Comparison of ENCODE assay signal across 1 cellular context in the genomic region with DNA sequence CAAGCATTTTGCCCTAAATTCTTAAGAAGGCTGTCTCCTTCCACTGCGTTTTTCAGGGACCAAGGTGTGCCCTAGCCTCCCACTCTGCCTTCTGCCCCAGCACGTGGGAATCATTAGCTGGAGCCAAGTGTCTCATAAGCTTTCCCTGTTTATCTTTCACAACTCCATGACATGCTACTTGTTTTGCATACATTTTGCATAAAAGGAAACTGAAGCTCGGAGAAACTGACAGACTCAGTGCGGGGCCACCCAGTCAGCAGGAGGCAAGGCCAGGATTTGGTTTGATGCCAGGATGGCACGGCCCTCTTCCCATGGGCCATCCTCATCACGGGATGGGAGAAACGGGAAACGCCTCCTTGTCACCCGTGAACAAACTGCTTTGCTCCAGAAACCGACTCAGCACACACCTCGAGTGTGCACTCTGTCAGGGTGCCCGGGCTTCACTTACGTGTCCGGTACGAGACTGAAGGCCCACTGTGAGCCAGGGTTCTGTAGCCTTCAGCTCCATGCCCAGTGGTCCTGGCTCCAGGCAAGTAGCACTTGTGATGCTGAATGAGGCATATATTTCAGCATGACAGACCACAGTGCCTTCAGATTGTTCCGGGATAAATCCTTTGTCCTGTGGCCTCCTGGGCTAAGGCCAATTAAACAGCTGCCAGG.
TF ChIP-seq lines count a peak whose summit lies in the region.

No MANE protein-coding gene starts in this region.

TF ChIP-seq in HEK293, 187 proteins besides CTCF, POLR2A, EP300 and RAD21 (continued from another document and continues in another):
- TF ChIP-seq, protein P1, sequence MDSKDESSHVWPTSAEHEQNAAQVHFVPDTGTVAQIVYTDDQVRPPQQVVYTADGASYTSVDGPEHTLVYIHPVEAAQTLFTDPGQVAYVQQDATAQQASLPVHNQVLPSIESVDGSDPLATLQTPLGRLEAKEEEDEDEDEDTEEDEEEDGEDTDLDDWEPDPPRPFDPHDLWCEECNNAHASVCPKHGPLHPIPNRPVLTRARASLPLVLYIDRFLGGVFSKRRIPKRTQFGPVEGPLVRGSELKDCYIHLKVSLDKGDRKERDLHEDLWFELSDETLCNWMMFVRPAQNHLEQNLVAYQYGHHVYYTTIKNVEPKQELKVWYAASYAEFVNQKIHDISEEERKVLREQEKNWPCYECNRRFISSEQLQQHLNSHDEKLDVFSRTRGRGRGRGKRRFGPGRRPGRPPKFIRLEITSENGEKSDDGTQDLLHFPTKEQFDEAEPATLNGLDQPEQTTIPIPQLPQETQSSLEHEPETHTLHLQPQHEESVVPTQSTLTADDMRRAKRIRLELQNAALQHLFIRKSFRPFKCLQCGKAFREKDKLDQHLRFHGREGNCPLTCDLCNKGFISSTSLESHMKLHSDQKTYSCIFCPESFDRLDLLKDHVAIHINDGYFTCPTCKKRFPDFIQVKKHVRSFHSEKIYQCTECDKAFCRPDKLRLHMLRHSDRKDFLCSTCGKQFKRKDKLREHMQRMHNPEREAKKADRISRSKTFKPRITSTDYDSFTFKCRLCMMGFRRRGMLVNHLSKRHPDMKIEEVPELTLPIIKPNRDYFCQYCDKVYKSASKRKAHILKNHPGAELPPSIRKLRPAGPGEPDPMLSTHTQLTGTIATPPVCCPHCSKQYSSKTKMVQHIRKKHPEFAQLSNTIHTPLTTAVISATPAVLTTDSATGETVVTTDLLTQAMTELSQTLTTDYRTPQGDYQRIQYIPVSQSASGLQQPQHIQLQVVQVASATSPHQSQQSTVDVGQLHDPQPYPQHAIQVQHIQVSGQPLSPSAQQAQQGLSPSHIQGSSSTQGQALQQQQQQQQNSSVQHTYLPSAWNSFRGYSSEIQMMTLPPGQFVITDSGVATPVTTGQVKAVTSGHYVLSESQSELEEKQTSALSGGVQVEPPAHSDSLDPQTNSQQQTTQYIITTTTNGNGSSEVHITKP (tag by site-specific recombination; IDR thresholded peaks at IDR 0.05), result no peak
- no peak for TF ChIP-seq IKZF3 (tag by site-specific recombination; IDR thresholded peaks at IDR 0.05)
- TF ChIP-seq FEZF1 (tag by site-specific recombination; IDR thresholded peaks at IDR 0.05), result no peak
- TF ChIP-seq GFI1B (tag by site-specific recombination; IDR thresholded peaks at IDR 0.05), result no peak
- TF ChIP-seq ZFP41 (tag by site-specific recombination; IDR thresholded peaks at IDR 0.05; ENCODE audit: borderline replicate concordance), result no peak
- no peak for TF ChIP-seq SALL2 (tag by site-specific recombination; IDR thresholded peaks at IDR 0.05; ENCODE audit: borderline replicate concordance)
- no peak for TF ChIP-seq SP7 (tag by site-specific recombination; IDR thresholded peaks at IDR 0.05)
- TF ChIP-seq OSR2 (tag by site-specific recombination; IDR thresholded peaks at IDR 0.05), result no peak
- no peak for TF ChIP-seq BCL11B (tag by site-specific recombination; IDR thresholded peaks at IDR 0.05; ENCODE audit: low read depth)
- no peak for TF ChIP-seq ZNF677 (tag by site-specific recombination; IDR thresholded peaks at IDR 0.05)
- TF ChIP-seq ZBTB8A (tag by site-specific recombination; IDR thresholded peaks at IDR 0.05), result no peak
- TF ChIP-seq KLF10 (tag by site-specific recombination; IDR thresholded peaks at IDR 0.05), result no peak
- TF ChIP-seq, protein P2, sequence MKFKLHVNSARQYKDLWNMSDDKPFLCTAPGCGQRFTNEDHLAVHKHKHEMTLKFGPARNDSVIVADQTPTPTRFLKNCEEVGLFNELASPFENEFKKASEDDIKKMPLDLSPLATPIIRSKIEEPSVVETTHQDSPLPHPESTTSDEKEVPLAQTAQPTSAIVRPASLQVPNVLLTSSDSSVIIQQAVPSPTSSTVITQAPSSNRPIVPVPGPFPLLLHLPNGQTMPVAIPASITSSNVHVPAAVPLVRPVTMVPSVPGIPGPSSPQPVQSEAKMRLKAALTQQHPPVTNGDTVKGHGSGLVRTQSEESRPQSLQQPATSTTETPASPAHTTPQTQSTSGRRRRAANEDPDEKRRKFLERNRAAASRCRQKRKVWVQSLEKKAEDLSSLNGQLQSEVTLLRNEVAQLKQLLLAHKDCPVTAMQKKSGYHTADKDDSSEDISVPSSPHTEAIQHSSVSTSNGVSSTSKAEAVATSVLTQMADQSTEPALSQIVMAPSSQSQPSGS (tag by site-specific recombination; IDR thresholded peaks at IDR 0.05; ENCODE audit: low read depth), result no peak
- no peak for TF ChIP-seq OVOL3 (tag by site-specific recombination; IDR thresholded peaks at IDR 0.05)
- TF ChIP-seq ZNF560 (tag by site-specific recombination; IDR thresholded peaks at IDR 0.05; ENCODE audit: borderline replicate concordance), result no peak
- TF ChIP-seq ZFHX2 (tag by site-specific recombination; conservative IDR thresholded peaks at IDR 0.05), result no peak
- TF ChIP-seq, protein P3, sequence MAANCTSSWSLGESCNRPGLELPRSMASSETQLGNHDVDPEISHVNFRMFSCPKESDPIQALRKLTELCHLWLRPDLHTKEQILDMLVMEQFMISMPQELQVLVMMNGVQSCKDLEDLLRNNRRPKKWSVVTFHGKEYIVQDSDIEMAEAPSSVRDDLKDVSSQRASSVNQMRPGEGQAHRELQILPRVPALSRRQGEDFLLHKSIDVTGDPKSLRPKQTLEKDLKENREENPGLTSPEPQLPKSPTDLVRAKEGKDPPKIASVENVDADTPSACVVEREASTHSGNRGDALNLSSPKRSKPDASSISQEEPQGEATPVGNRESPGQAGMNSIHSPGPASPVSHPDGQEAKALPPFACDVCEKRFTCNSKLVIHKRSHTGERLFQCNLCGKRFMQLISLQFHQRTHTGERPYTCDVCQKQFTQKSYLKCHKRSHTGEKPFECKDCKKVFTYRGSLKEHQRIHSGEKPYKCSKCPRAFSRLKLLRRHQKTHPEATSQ (tag by site-specific recombination; IDR thresholded peaks at IDR 0.05), result no peak
- TF ChIP-seq, protein P4, sequence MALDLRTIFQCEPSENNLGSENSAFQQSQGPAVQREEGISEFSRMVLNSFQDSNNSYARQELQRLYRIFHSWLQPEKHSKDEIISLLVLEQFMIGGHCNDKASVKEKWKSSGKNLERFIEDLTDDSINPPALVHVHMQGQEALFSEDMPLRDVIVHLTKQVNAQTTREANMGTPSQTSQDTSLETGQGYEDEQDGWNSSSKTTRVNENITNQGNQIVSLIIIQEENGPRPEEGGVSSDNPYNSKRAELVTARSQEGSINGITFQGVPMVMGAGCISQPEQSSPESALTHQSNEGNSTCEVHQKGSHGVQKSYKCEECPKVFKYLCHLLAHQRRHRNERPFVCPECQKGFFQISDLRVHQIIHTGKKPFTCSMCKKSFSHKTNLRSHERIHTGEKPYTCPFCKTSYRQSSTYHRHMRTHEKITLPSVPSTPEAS (tag by site-specific recombination; IDR thresholded peaks at IDR 0.05), result no peak
- no peak for TF ChIP-seq EGR2 (tag by site-specific recombination; IDR thresholded peaks at IDR 0.05; ENCODE audit: low read depth)
- TF ChIP-seq, protein P5, sequence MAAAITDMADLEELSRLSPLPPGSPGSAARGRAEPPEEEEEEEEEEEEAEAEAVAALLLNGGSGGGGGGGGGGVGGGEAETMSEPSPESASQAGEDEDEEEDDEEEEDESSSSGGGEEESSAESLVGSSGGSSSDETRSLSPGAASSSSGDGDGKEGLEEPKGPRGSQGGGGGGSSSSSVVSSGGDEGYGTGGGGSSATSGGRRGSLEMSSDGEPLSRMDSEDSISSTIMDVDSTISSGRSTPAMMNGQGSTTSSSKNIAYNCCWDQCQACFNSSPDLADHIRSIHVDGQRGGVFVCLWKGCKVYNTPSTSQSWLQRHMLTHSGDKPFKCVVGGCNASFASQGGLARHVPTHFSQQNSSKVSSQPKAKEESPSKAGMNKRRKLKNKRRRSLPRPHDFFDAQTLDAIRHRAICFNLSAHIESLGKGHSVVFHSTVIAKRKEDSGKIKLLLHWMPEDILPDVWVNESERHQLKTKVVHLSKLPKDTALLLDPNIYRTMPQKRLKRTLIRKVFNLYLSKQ (tag by site-specific recombination; IDR thresholded peaks at IDR 0.05; ENCODE audit: borderline replicate concordance), result no peak
- TF ChIP-seq ZNF335 (tag by site-specific recombination; conservative IDR thresholded peaks at IDR 0.05), result no peak
- TF ChIP-seq ZNF169 (tag by site-specific recombination; IDR thresholded peaks at IDR 0.05), result no peak
- no peak for TF ChIP-seq ZNF768 (tag by site-specific recombination; IDR thresholded peaks at IDR 0.05)
- no peak for TF ChIP-seq ZNF426 (tag by site-specific recombination; IDR thresholded peaks at IDR 0.05)
- no peak for TF ChIP-seq ZNF19 (tag by site-specific recombination; IDR thresholded peaks at IDR 0.05; ENCODE audit: low read depth)
- TF ChIP-seq, protein P6, sequence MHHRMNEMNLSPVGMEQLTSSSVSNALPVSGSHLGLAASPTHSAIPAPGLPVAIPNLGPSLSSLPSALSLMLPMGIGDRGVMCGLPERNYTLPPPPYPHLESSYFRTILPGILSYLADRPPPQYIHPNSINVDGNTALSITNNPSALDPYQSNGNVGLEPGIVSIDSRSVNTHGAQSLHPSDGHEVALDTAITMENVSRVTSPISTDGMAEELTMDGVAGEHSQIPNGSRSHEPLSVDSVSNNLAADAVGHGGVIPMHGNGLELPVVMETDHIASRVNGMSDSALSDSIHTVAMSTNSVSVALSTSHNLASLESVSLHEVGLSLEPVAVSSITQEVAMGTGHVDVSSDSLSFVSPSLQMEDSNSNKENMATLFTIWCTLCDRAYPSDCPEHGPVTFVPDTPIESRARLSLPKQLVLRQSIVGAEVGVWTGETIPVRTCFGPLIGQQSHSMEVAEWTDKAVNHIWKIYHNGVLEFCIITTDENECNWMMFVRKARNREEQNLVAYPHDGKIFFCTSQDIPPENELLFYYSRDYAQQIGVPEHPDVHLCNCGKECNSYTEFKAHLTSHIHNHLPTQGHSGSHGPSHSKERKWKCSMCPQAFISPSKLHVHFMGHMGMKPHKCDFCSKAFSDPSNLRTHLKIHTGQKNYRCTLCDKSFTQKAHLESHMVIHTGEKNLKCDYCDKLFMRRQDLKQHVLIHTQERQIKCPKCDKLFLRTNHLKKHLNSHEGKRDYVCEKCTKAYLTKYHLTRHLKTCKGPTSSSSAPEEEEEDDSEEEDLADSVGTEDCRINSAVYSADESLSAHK (tag by site-specific recombination; IDR thresholded peaks at IDR 0.05), result no peak
- no peak for TF ChIP-seq ZNF394 (tag by site-specific recombination; IDR thresholded peaks at IDR 0.05; ENCODE audit: borderline replicate concordance)
- TF ChIP-seq, protein P7, sequence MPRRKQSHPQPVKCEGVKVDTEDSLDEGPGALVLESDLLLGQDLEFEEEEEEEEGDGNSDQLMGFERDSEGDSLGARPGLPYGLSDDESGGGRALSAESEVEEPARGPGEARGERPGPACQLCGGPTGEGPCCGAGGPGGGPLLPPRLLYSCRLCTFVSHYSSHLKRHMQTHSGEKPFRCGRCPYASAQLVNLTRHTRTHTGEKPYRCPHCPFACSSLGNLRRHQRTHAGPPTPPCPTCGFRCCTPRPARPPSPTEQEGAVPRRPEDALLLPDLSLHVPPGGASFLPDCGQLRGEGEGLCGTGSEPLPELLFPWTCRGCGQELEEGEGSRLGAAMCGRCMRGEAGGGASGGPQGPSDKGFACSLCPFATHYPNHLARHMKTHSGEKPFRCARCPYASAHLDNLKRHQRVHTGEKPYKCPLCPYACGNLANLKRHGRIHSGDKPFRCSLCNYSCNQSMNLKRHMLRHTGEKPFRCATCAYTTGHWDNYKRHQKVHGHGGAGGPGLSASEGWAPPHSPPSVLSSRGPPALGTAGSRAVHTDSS (tag by site-specific recombination; IDR thresholded peaks at IDR 0.05), result no peak
- TF ChIP-seq SP3 (tag by site-specific recombination; IDR thresholded peaks at IDR 0.05), result no peak
- peak; percentile 81 for TF ChIP-seq ZNF600 (tag by site-specific recombination; IDR thresholded peaks at IDR 0.05)
- no peak for TF ChIP-seq ZNF785 (tag by site-specific recombination; IDR thresholded peaks at IDR 0.05)
- 0 out of 2 replicates have a peak, but pooled peaks have one; percentile 43 for TF ChIP-seq ZNF423 (tag by site-specific recombination; IDR thresholded peaks at IDR 0.05)
- no peak for TF ChIP-seq GLI4 (tag by site-specific recombination; IDR thresholded peaks at IDR 0.05)
- TF ChIP-seq, protein P8, sequence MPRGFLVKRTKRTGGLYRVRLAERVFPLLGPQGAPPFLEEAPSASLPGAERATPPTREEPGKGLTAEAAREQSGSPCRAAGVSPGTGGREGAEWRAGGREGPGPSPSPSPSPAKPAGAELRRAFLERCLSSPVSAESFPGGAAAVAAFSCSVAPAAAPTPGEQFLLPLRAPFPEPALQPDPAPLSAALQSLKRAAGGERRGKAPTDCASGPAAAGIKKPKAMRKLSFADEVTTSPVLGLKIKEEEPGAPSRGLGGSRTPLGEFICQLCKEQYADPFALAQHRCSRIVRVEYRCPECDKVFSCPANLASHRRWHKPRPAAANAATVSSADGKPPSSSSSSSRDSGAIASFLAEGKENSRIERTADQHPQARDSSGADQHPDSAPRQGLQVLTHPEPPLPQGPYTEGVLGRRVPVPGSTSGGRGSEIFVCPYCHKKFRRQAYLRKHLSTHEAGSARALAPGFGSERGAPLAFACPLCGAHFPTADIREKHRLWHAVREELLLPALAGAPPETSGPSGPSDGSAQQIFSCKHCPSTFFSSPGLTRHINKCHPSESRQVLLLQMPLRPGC (tag by site-specific recombination; IDR thresholded peaks at IDR 0.05), result no peak
- no peak for TF ChIP-seq ZSCAN16 (tag by site-specific recombination; IDR thresholded peaks at IDR 0.05)
- no peak for TF ChIP-seq ZNF76 (tag by site-specific recombination; IDR thresholded peaks at IDR 0.05; ENCODE audit: borderline replicate concordance, low read depth)
- TF ChIP-seq ZNF274 (IDR thresholded peaks at IDR 0.05; ENCODE audit: low read length), result no peak
- TF ChIP-seq ZNF274 (tag by site-specific recombination; IDR thresholded peaks at IDR 0.05; ENCODE audit: borderline replicate concordance), result no peak
- TF ChIP-seq ZSCAN30 (tag by site-specific recombination; IDR thresholded peaks at IDR 0.05), result peak; percentile 90
- peak; percentile 85 for TF ChIP-seq GLIS1 (tag by site-specific recombination; IDR thresholded peaks at IDR 0.05)
- TF ChIP-seq, protein P9, sequence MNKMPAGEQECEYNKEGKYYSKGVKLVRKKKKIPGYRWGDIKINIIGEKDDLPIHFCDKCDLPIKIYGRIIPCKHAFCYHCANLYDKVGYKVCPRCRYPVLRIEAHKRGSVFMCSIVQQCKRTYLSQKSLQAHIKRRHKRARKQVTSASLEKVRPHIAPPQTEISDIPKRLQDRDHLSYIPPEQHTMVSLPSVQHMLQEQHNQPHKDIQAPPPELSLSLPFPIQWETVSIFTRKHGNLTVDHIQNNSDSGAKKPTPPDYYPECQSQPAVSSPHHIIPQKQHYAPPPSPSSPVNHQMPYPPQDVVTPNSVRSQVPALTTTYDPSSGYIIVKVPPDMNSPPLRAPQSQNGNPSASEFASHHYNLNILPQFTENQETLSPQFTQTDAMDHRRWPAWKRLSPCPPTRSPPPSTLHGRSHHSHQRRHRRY (tag by site-specific recombination; IDR thresholded peaks at IDR 0.05), result no peak
- TF ChIP-seq ZNF155 (tag by site-specific recombination; IDR thresholded peaks at IDR 0.05), result no peak
